Comparison of ENCODE assay signal across 8 cellular contexts in the genomic region with DNA sequence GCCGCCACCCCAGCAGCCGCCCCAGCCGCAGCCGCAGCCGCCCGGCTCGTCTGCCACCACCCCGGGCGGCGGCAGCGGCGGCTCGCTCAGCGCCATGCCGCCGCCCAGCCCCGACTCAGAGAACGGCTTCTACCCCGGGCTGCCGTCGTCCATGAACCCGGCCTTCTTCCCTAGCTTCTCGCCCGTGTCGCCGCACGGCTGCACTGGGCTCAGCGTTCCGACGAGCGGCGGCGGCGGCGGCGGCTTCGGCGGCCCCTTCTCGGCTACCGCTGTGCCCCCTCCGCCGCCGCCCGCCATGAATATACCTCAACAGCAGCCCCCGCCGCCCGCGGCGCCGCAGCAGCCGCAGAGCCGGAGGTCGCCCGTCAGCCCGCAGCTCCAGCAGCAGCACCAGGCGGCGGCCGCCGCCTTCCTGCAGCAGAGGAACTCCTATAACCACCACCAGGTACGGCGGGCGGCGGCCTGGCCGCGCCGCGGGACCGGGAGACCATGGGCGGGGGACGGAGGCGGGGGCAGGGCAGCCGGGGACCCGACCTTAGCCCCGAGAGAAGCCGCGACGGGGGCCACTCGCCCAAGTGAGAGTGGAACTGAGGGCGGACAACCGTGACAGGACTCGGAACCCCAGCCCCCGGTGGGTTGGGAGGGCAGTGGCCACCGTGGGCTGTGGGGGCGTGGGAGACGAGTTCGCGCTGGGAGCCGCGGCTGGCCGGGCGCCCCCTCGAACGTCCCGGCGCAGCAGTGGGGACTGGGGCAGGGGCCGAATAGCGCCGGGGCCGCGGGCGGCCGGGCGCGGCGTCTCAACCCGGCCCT. TPM values are rescaled to one million over a fixed set of nuclear protein-coding genes. Genes with fewer than 3 reads are reported as not detected.
DNase-seq lines count a peak whose midpoint lies in the region; ATAC-seq and TF ChIP-seq lines count a peak whose summit lies in the region.

No MANE protein-coding gene starts in this region.

- H3K4me2 ChIP-seq in hepatocyte, result peak overlapping the region; percentile 78

- H2AFZ ChIP-seq in hepatocyte, result peak overlapping the region; percentile 10

- peak overlapping the region; percentile 59 for H3K4me3 ChIP-seq in HFF-Myc (replicated peaks; ENCODE audit: low read depth, low read length)
- peak overlapping the region; percentile 68 for H3K4me3 ChIP-seq in hepatocyte

- WGBS in adipose tissue, 3 donors, result 0% methylated on average over 72 to 106 of the region's 106 CpGs
- WGBS in hepatocyte (ENCODE audit: low lambda C conversion rate, missing lambda C conversion rate), result 1% methylated on average over 12 of the region's 106 CpGs

- TF ChIP-seq CTCF in HFF-Myc (IDR thresholded peaks at IDR 0.05; ENCODE audit: low read depth, low read length, missing control alignments) (no peak), hepatocyte (IDR thresholded peaks at IDR 0.05; ENCODE audit: poor library complexity) (no peak)

- H3K9me2 ChIP-seq in hepatocyte (replicated peaks; ENCODE audit: insufficient read depth), result no peaks in the 10 kb centered on the region

- no peaks in the 10 kb centered on the region for H3K27me3 ChIP-seq in hepatocyte

- H3K79me2 ChIP-seq in hepatocyte, result peaks cover 46% of the 10 kb centered on the region

- no peaks in the 10 kb centered on the region for H3K9me3 ChIP-seq in hepatocyte (ENCODE audit: low read depth)

- intact Hi-C loops in sciatic nerve (cut with DNase I), result no loop called here

- no peaks in the 10 kb centered on the region for H3K4me1 ChIP-seq in hepatocyte (ENCODE audit: insufficient read depth)

- H3K36me3 ChIP-seq in hepatocyte (replicated peaks; ENCODE audit: insufficient read depth, low read depth), result no peaks in the 10 kb centered on the region

- peaks cover 18% of the 10 kb centered on the region for H4K20me1 ChIP-seq in hepatocyte (ENCODE audit: insufficient read depth, poor library complexity, severe bottlenecking)

- DNase-seq in COR-L47 (lab: John Stamatoyannopoulos, UW) (peak; percentile 22), HFF-Myc (ENCODE audit: extremely low read depth, low read depth) (no peak), hepatocyte (ENCODE audit: low spot score) (peak; percentile 73), sciatic nerve (ENCODE audit: low spot score) (peak; percentile 69), foreskin melanocyte (no peak), NCI-H1436 treated with DMSO at 0.1 percent for 48 hours (lab: John Stamatoyannopoulos, UW) (no peak)

- H3K27ac ChIP-seq in adipose tissue (ENCODE audit: low read depth, low read length), result peak overlapping the region; percentile 91
- peak overlapping the region; percentile 100 for H3K27ac ChIP-seq in hepatocyte

- peak; percentile 0; the same call in 2 of the 3 replicates for ATAC-seq in SK-N-SH treated with all-trans-retinoic acid at 6 μM for 48 hours
- ATAC-seq in sciatic nerve, result no peak

TF ChIP-seq in SK-N-SH treated with all-trans-retinoic acid at 6 μM for 48 hours, 23 proteins besides CTCF, POLR2A, EP300 and RAD21:
- TF ChIP-seq, protein P1, sequence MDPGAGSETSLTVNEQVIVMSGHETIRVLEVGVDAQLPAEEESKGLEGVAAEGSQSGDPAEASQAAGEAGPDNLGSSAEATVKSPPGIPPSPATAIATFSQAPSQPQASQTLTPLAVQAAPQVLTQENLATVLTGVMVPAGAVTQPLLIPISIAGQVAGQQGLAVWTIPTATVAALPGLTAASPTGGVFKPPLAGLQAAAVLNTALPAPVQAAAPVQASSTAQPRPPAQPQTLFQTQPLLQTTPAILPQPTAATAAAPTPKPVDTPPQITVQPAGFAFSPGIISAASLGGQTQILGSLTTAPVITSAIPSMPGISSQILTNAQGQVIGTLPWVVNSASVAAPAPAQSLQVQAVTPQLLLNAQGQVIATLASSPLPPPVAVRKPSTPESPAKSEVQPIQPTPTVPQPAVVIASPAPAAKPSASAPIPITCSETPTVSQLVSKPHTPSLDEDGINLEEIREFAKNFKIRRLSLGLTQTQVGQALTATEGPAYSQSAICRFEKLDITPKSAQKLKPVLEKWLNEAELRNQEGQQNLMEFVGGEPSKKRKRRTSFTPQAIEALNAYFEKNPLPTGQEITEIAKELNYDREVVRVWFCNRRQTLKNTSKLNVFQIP (CRISPR knock-in tag; IDR thresholded peaks at IDR 0.05; ENCODE audit: borderline replicate concordance, low read depth), result no peak
- no peak for TF ChIP-seq ZNF565 (CRISPR knock-in tag; conservative IDR thresholded peaks at IDR 0.05; ENCODE audit: low read depth)
- TF ChIP-seq GLIS3 (CRISPR knock-in tag; IDR thresholded peaks at IDR 0.05), result no peak
- no peak for TF ChIP-seq BACH2 (CRISPR knock-in tag; IDR thresholded peaks at IDR 0.05; ENCODE audit: borderline replicate concordance)
- TF ChIP-seq ESRRG (CRISPR knock-in tag; IDR thresholded peaks at IDR 0.05), result no peak
- no peak for TF ChIP-seq RARB (CRISPR knock-in tag; IDR thresholded peaks at IDR 0.05)
- no peak for TF ChIP-seq PPARA (CRISPR knock-in tag; IDR thresholded peaks at IDR 0.05; ENCODE audit: borderline replicate concordance)
- TF ChIP-seq, protein P2, sequence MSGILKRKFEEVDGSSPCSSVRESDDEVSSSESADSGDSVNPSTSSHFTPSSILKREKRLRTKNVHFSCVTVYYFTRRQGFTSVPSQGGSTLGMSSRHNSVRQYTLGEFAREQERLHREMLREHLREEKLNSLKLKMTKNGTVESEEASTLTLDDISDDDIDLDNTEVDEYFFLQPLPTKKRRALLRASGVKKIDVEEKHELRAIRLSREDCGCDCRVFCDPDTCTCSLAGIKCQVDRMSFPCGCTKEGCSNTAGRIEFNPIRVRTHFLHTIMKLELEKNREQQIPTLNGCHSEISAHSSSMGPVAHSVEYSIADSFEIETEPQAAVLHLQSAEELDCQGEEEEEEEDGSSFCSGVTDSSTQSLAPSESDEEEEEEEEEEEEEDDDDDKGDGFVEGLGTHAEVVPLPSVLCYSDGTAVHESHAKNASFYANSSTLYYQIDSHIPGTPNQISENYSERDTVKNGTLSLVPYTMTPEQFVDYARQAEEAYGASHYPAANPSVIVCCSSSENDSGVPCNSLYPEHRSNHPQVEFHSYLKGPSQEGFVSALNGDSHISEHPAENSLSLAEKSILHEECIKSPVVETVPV (CRISPR knock-in tag; IDR thresholded peaks at IDR 0.05), result no peak
- TF ChIP-seq, protein P3, sequence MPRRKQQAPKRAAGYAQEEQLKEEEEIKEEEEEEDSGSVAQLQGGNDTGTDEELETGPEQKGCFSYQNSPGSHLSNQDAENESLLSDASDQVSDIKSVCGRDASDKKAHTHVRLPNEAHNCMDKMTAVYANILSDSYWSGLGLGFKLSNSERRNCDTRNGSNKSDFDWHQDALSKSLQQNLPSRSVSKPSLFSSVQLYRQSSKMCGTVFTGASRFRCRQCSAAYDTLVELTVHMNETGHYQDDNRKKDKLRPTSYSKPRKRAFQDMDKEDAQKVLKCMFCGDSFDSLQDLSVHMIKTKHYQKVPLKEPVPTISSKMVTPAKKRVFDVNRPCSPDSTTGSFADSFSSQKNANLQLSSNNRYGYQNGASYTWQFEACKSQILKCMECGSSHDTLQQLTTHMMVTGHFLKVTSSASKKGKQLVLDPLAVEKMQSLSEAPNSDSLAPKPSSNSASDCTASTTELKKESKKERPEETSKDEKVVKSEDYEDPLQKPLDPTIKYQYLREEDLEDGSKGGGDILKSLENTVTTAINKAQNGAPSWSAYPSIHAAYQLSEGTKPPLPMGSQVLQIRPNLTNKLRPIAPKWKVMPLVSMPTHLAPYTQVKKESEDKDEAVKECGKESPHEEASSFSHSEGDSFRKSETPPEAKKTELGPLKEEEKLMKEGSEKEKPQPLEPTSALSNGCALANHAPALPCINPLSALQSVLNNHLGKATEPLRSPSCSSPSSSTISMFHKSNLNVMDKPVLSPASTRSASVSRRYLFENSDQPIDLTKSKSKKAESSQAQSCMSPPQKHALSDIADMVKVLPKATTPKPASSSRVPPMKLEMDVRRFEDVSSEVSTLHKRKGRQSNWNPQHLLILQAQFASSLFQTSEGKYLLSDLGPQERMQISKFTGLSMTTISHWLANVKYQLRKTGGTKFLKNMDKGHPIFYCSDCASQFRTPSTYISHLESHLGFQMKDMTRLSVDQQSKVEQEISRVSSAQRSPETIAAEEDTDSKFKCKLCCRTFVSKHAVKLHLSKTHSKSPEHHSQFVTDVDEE (CRISPR knock-in tag; IDR thresholded peaks at IDR 0.05), result no peak
- TF ChIP-seq, protein P4, sequence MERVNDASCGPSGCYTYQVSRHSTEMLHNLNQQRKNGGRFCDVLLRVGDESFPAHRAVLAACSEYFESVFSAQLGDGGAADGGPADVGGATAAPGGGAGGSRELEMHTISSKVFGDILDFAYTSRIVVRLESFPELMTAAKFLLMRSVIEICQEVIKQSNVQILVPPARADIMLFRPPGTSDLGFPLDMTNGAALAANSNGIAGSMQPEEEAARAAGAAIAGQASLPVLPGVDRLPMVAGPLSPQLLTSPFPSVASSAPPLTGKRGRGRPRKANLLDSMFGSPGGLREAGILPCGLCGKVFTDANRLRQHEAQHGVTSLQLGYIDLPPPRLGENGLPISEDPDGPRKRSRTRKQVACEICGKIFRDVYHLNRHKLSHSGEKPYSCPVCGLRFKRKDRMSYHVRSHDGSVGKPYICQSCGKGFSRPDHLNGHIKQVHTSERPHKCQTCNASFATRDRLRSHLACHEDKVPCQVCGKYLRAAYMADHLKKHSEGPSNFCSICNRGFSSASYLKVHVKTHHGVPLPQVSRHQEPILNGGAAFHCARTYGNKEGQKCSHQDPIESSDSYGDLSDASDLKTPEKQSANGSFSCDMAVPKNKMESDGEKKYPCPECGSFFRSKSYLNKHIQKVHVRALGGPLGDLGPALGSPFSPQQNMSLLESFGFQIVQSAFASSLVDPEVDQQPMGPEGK (CRISPR knock-in tag; IDR thresholded peaks at IDR 0.05; ENCODE audit: borderline replicate concordance), result no peak
- TF ChIP-seq SNAI2 (CRISPR knock-in tag; IDR thresholded peaks at IDR 0.05), result no peak
- TF ChIP-seq ZFP30 (CRISPR knock-in tag; IDR thresholded peaks at IDR 0.05), result no peak
- TF ChIP-seq TCF4 (CRISPR knock-in tag; IDR thresholded peaks at IDR 0.05; ENCODE audit: borderline replicate concordance), result no peak
- TF ChIP-seq, protein P5, sequence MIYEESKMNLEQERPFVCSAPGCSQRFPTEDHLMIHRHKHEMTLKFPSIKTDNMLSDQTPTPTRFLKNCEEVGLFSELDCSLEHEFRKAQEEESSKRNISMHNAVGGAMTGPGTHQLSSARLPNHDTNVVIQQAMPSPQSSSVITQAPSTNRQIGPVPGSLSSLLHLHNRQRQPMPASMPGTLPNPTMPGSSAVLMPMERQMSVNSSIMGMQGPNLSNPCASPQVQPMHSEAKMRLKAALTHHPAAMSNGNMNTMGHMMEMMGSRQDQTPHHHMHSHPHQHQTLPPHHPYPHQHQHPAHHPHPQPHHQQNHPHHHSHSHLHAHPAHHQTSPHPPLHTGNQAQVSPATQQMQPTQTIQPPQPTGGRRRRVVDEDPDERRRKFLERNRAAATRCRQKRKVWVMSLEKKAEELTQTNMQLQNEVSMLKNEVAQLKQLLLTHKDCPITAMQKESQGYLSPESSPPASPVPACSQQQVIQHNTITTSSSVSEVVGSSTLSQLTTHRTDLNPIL (CRISPR knock-in tag; IDR thresholded peaks at IDR 0.05; ENCODE audit: low read depth), result no peak
- TF ChIP-seq ARNTL (CRISPR knock-in tag; IDR thresholded peaks at IDR 0.05; ENCODE audit: borderline replicate concordance, low read depth), result no peak
TF ChIP-seq in SK-N-SH treated with all-trans-retinoic acid at 6 μM for 48 hours: peak in this region for 0.

RNA-seq across cellular contexts. Expression of a gene that starts 1.8 kb away (rescaled TPM):
- 1 to 10 TPM; 2.4 to 8.1 (median 6.7) TPM for polyA plus RNA-seq in adipose tissue
- 16.6 and 18.1 TPM in 2 replicates for total RNA-seq in hepatocyte
- 4.4 and 6.9 TPM in 2 replicates for polyA plus RNA-seq in hepatocyte
- total RNA-seq in sciatic nerve, result 44.1 TPM

Comparison
In these comparisons a context has a peak if more than half of its experiments do, and no peak if none do; other contexts are left out.
1. DNase-seq: peak in COR-L47 (single experiment), hepatocyte (single experiment) and sciatic nerve (single experiment); none in HFF-Myc (single experiment), foreskin melanocyte (single experiment) and NCI-H1436 treated with DMSO at 0.1 percent for 48 hours (single experiment).